ENCODE assay signal across 10 cellular contexts in the genomic region with DNA sequence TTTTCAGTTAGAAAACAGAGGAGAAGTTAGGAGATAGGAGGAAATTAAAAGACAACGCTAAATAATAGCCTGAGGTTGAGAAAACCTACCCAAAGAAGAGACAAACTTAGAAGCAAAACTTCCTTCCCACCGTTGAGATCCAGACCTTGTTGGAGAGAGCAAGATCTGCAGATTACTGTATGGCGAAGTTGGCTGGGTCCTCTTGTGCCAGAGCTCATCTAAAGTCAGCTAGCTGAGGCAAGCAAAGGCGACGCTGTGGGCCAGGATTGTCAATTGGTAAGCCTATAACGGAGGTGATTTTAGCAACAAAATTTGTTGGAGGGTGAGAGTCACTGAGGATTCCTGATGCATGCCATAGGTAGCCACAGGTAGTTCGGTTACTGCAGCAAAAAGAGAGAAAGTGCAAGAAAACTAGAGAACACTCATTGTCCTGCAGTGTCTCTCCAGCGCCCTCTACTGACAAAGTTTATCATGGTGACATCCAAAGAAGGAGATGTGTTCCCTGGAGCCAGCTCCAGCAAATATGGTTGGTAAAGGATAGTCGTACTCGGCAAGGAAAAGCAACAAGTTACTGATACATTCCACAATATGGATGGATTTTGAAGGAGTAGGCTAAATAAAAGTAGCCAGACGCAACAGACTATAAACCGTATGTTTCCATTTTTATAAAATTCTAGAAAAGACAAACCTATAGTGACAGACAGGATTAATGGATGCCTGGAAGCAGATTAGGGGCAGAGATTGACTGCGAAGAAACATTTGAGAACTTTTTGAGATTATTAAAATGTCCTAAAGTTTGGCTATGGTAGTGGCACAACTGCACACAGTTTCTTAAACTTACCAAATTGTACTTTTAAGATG. TPM values are rescaled to one million over a fixed set of nuclear protein-coding genes. Genes with fewer than 3 reads are reported as not detected.
DNase-seq lines count a peak whose midpoint lies in the region; ATAC-seq, FAIRE-seq and TF ChIP-seq lines count a peak whose summit lies in the region.
"Had no signal": no experiment of that assay in that cellular context is flagged by ENCODE, and none has a peak within 500 bp of the region (broad histone marks: within the 10 kb centered on the region; RNA-seq: fewer than 3 reads in every experiment).

No MANE protein-coding gene starts in this region.

- H3K4me3 ChIP-seq in NT2/D1 (ENCODE audit: insufficient read length, low read depth): no peak overlapping the region
- H3K4me3 ChIP-seq in bronchial epithelial cell (ENCODE audit: low read depth, low read length): no peak overlapping the region
- no peak overlapping the region for H3K4me3 ChIP-seq in upper lobe of left lung

- H3K4me1 Mint-ChIP-seq in stimulated activated memory B cell treated with anti-CD40 and anti-IgM and Interleukin-4, amounts not matched to agents 10 μg/mL and 1 μg/mL and 100 μg/mL, for 72 hours: no peaks in the 10 kb centered on the region

- no peak overlapping the region for H3K9ac ChIP-seq in NT2/D1 (ENCODE audit: insufficient read length, low read depth)

- no peaks in the 10 kb centered on the region for H3K9me3 ChIP-seq in NT2/D1 (ENCODE audit: insufficient read depth, low read length)
- no peaks in the 10 kb centered on the region for H3K9me3 ChIP-seq in upper lobe of left lung

- no peak overlapping the region for H3K27ac ChIP-seq in upper lobe of left lung

- WGBS in upper lobe of left lung, 2 donors: 59 to 62% methylated on average over 13 of the region's 13 CpGs

- H3K36me3 Mint-ChIP-seq in stimulated activated memory B cell treated with anti-CD40 and anti-IgM and Interleukin-4, amounts not matched to agents 10 μg/mL and 1 μg/mL and 100 μg/mL, for 72 hours: no peaks in the 10 kb centered on the region

- TF ChIP-seq EP300 in upper lobe of left lung (IDR thresholded peaks at IDR 0.05): no peak

- no peak overlapping the region for H3K4me3 Mint-ChIP-seq in stimulated activated memory B cell treated with anti-CD40 and anti-IgM and Interleukin-4, amounts not matched to agents 10 μg/mL and 1 μg/mL and 100 μg/mL, for 72 hours

- H3K4me1 ChIP-seq in NT2/D1 (ENCODE audit: insufficient read depth, insufficient read length) (no peaks in the 10 kb centered on the region), upper lobe of left lung (no peaks in the 10 kb centered on the region)

- FAIRE-seq in GM12891 (lab: Jason Lieb, UNC): peak; percentile 85
- FAIRE-seq in bronchial epithelial cell (lab: Jason Lieb, UNC): peak; percentile 13

- DNase-seq in CMK (ENCODE audit: low read depth) (peak; percentile 3), GM12891 (ENCODE audit: insufficient read length, low spot score) (no peak), NT2/D1 (ENCODE audit: low read depth, low spot score) (peak; percentile 80), bronchial epithelial cell (ENCODE audit: low read depth) (peak; percentile 62), midbrain (lab: John Stamatoyannopoulos, UW) (peak; percentile 56), upper lobe of left lung (no peak)

- no peaks in the 10 kb centered on the region for H3K27me3 ChIP-seq in NT2/D1 (ENCODE audit: insufficient read depth, insufficient read length)
- H3K27me3 ChIP-seq in bronchial epithelial cell (ENCODE audit: control insufficient read depth, insufficient read depth, low read length): no peaks in the 10 kb centered on the region
- H3K27me3 ChIP-seq in upper lobe of left lung: no peaks in the 10 kb centered on the region

- ATAC-seq in HG03060 (IDR thresholded peaks at IDR 0.05; ENCODE audit: low read depth, unreplicated experiment) (peak; percentile 49), upper lobe of left lung (ENCODE audit: low FRiP score in 2 of 2) (no peak)
- ATAC-seq in stimulated activated memory B cell treated with anti-CD40 and anti-IgM and Interleukin-4, amounts not matched to agents 10 μg/mL and 1 μg/mL and 100 μg/mL, for 72 hours: no peak
- ATAC-seq: right cardiac atrium had no signal

- no peaks in the 10 kb centered on the region for H3K9me3 Mint-ChIP-seq in stimulated activated memory B cell treated with anti-CD40 and anti-IgM and Interleukin-4, amounts not matched to agents 10 μg/mL and 1 μg/mL and 100 μg/mL, for 72 hours

- H3K27ac Mint-ChIP-seq in stimulated activated memory B cell treated with anti-CD40 and anti-IgM and Interleukin-4, amounts not matched to agents 10 μg/mL and 1 μg/mL and 100 μg/mL, for 72 hours: no peak overlapping the region

- peaks cover 10% of the 10 kb centered on the region for H3K27me3 Mint-ChIP-seq in stimulated activated memory B cell treated with anti-CD40 and anti-IgM and Interleukin-4, amounts not matched to agents 10 μg/mL and 1 μg/mL and 100 μg/mL, for 72 hours

- TF ChIP-seq POLR2A in GM12891 (IDR thresholded peaks at IDR 0.05; ENCODE audit: low read depth, low read length) (no peak), upper lobe of left lung (IDR thresholded peaks at IDR 0.05) (no peak)

- no peaks in the 10 kb centered on the region for H3K36me3 ChIP-seq in NT2/D1 (ENCODE audit: insufficient read depth, insufficient read length, low read length)
- no peaks in the 10 kb centered on the region for H3K36me3 ChIP-seq in bronchial epithelial cell (ENCODE audit: control insufficient read depth, insufficient read depth, low read length)
- no peaks in the 10 kb centered on the region for H3K36me3 ChIP-seq in upper lobe of left lung

- TF ChIP-seq CTCF in bronchial epithelial cell (IDR thresholded peaks at IDR 0.05; ENCODE audit: insufficient read depth, low read length, severe bottlenecking) (peak; percentile 83), upper lobe of left lung (IDR thresholded peaks at IDR 0.05) (peak in 3 of 6 experiments; percentile 37 to 53 (median 40))

TF ChIP-seq in GM12891, 5 proteins besides CTCF, POLR2A, EP300 and RAD21:
- TF ChIP-seq POLR2AphosphoS5 (IDR thresholded peaks at IDR 0.05; ENCODE audit: low read depth, low read length): no peak
- no peak for TF ChIP-seq SPI1 (IDR thresholded peaks at IDR 0.05; ENCODE audit: low read depth, low read length)
- no peak for TF ChIP-seq POU2F2 (IDR thresholded peaks at IDR 0.05; ENCODE audit: low read depth, low read length)
- no peak for TF ChIP-seq TAF1 (IDR thresholded peaks at IDR 0.05; ENCODE audit: low read depth, low read length)
- TF ChIP-seq PAX5 (IDR thresholded peaks at IDR 0.05; ENCODE audit: insufficient read depth, low read length, severe bottlenecking): no peak

RNA-seq across cellular contexts. Expression of a gene that starts 9.8 kb away (rescaled TPM):
- polyA plus RNA-seq in GM12891 (2012; ENCODE audit: low read depth, missing spikeins): not detected
- total RNA-seq in bronchial epithelial cell (not detected in 2 replicates), upper lobe of left lung (not detected)
- total RNA-seq: activated CD8-positive, alpha-beta memory T cell treated with anti-CD3 and anti-CD28 coated beads for 36 hours; right cardiac atrium had no signal
- polyA plus RNA-seq: right cardiac atrium had no signal

RNA-seq across cellular contexts. Expression of a gene that starts 46.6 kb away (rescaled TPM):
- not detected for polyA plus RNA-seq in GM12891 (2012; ENCODE audit: low read depth, missing spikeins)
- total RNA-seq in bronchial epithelial cell (not detected in 2 replicates), upper lobe of left lung (not detected)
- total RNA-seq: activated CD8-positive, alpha-beta memory T cell treated with anti-CD3 and anti-CD28 coated beads for 36 hours; right cardiac atrium had no signal
- polyA plus RNA-seq: right cardiac atrium had no signal

Comparison
In these comparisons a context has a peak if more than half of its experiments do, and no peak if none do; other contexts are left out.
1. DNase-seq: peak in CMK (single experiment), NT2/D1 (single experiment), bronchial epithelial cell (single experiment) and midbrain (single experiment); none in GM12891 (single experiment) and upper lobe of left lung (0 of 2).